In the genomic region with DNA sequence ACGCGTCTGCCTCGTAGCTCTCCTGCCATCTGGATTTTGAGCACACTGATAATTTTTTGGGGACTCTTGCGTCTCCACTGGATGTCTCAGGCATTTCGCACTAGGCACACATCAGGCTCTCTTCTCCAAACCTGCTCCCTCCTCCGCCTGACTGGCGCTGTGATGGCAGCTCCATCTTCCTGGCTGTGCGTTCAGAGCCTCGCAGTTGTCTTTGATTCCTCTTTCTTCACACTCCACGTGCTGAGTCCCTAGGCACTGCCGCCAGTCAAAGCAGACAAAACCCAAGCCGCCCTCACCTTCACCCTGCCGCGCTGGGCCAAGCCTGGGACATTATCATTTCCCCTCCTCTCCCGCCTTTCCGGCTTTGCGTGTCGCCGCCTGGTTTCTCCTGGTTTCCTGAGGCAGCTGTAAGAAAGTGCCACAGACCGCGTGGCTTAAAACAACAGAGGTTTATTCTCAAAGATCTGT, we compare ENCODE assay signal across 2 cellular contexts.
TF ChIP-seq lines count a peak whose summit lies in the region.

No MANE protein-coding gene starts in this region.

TF ChIP-seq in WTC11, 78 proteins besides CTCF, POLR2A, EP300 and RAD21:
- TF ChIP-seq, protein P1, sequence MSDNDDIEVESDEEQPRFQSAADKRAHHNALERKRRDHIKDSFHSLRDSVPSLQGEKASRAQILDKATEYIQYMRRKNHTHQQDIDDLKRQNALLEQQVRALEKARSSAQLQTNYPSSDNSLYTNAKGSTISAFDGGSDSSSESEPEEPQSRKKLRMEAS (CRISPR knock-in tag; IDR thresholded peaks at IDR 0.05) = peak; percentile 64
- no peak for TF ChIP-seq ELF4 (CRISPR knock-in tag; IDR thresholded peaks at IDR 0.05; ENCODE audit: low read depth)

TF ChIP-seq in endothelial cell of umbilical vein, 7 proteins besides CTCF, POLR2A, EP300 and RAD21:
- TF ChIP-seq POLR2AphosphoS5 (IDR thresholded peaks at IDR 0.05; ENCODE audit: insufficient read depth, low read depth, low read length) = peak; percentile 23
- TF ChIP-seq JUN (IDR thresholded peaks at IDR 0.05; ENCODE audit: borderline replicate concordance, insufficient read depth, insufficient read length, low read depth) = no peak
